8 cellular contexts compared by ENCODE assay signal in genomic region chr3:9715764-9716437, GRCh38. TPM values are rescaled to one million over a fixed set of nuclear protein-coding genes. Genes with fewer than 3 reads are reported as not detected.
DNase-seq lines count a peak whose midpoint lies in the region; ATAC-seq and TF ChIP-seq lines count a peak whose summit lies in the region.

No MANE protein-coding gene starts in this region.

- H3K9me3 Mint-ChIP-seq in activated T-helper 17 cell treated with anti-CD3 and anti-CD28 coated beads, Interleukin-2, amount 50 U/mL, for 72 hours: no peaks in the 10 kb centered on the region

- no peaks in the 10 kb centered on the region for H3K36me3 Mint-ChIP-seq in activated T-helper 17 cell treated with anti-CD3 and anti-CD28 coated beads, Interleukin-2, amount 50 U/mL, for 72 hours (ENCODE audit: low read depth)

- no peaks in the 10 kb centered on the region for H3K27me3 Mint-ChIP-seq in activated T-helper 17 cell treated with anti-CD3 and anti-CD28 coated beads, Interleukin-2, amount 50 U/mL, for 72 hours

- ATAC-seq in activated T-helper 17 cell treated with anti-CD3 and anti-CD28 coated beads, Interleukin-2, amount 50 U/mL, for 72 hours (replicated peaks): peak; percentile 91
- ATAC-seq in GM21526 (IDR thresholded peaks at IDR 0.05; ENCODE audit: low FRiP score, unreplicated experiment) (no peak), HG02885 (IDR thresholded peaks at IDR 0.05; ENCODE audit: poor library complexity, unreplicated experiment) (no peak)

- no peak overlapping the region for H3K27ac Mint-ChIP-seq in activated T-helper 17 cell treated with anti-CD3 and anti-CD28 coated beads, Interleukin-2, amount 50 U/mL, for 72 hours

- peak; percentile 97 for TF ChIP-seq CTCF in LNCaP clone FGC (IDR thresholded peaks at IDR 0.05; ENCODE audit: control insufficient read depth, extremely low read depth, insufficient read depth)

- no peak overlapping the region for H3K4me3 ChIP-seq in LNCaP clone FGC (ENCODE audit: low read depth, low read length)

- peak; percentile 90 for DNase-seq in EH (ENCODE audit: low read depth)
- peak; percentile 76 for DNase-seq in LNCaP clone FGC (ENCODE audit: low read depth)
- peak in 36 of 42 donors; percentile 21 to 82 (median 52) for DNase-seq in head of caudate nucleus
- DNase-seq in pons (ENCODE audit: low spot score): peak; percentile 82
- DNase-seq in NCI-H187 (lab: John Stamatoyannopoulos, UW): no peak

- no peaks in the 10 kb centered on the region for H3K4me1 Mint-ChIP-seq in activated T-helper 17 cell treated with anti-CD3 and anti-CD28 coated beads, Interleukin-2, amount 50 U/mL, for 72 hours

- intact Hi-C loops in head of caudate nucleus (cut with DNase I): no loop called here

- no peak overlapping the region for H3K4me3 Mint-ChIP-seq in activated T-helper 17 cell treated with anti-CD3 and anti-CD28 coated beads, Interleukin-2, amount 50 U/mL, for 72 hours

RNA-seq across cellular contexts. Expression of gene CPNE9, which starts 12.3 kb away (rescaled TPM):
- under 1 TPM; 0.32 to 0.54 TPM for total RNA-seq in activated T-helper 17 cell treated with anti-CD3 and anti-CD28 coated beads, Interleukin-2, amount 50 U/mL, for 72 hours

RNA-seq across cellular contexts. Expression of gene BRPF1, which starts 15.6 kb away (rescaled TPM):
- total RNA-seq in activated T-helper 17 cell treated with anti-CD3 and anti-CD28 coated beads, Interleukin-2, amount 50 U/mL, for 72 hours: 10 to 100 TPM; 22.7 to 31.0 TPM

RNA-seq across cellular contexts. Expression of gene OGG1, which starts 33.9 kb away (rescaled TPM):
- 10 to 100 TPM; 37.4 to 52.3 TPM for total RNA-seq in activated T-helper 17 cell treated with anti-CD3 and anti-CD28 coated beads, Interleukin-2, amount 50 U/mL, for 72 hours

RNA-seq across cellular contexts. Expression of gene CAMK1, which starts 53.8 kb away (rescaled TPM):
- 10 to 100 TPM; 23.9 to 75.4 TPM for total RNA-seq in activated T-helper 17 cell treated with anti-CD3 and anti-CD28 coated beads, Interleukin-2, amount 50 U/mL, for 72 hours

Comparison
In these comparisons a context has a peak if more than half of its experiments do, and no peak if none do; other contexts are left out.
1. DNase-seq: peak in EH (single experiment), LNCaP clone FGC (single experiment), head of caudate nucleus (36 of 42) and pons (single experiment); none in NCI-H187 (0 of 2).